In genomic region chr2:71156531-71156930, GRCh38 we compare ENCODE assay signal across 14 cellular contexts. TPM values are rescaled to one million over a fixed set of nuclear protein-coding genes. Genes with fewer than 3 reads are reported as not detected.
DNase-seq lines count a peak whose midpoint lies in the region; ATAC-seq and TF ChIP-seq lines count a peak whose summit lies in the region.
"Had no signal": no experiment of that assay in that cellular context is flagged by ENCODE, and none has a peak within 500 bp of the region (broad histone marks: within the 10 kb centered on the region; RNA-seq: fewer than 3 reads in every experiment).

No MANE protein-coding gene starts in this region.

- H3K27me3 ChIP-seq in foreskin keratinocyte (peaks cover 7% of the 10 kb centered on the region), Caco-2 (replicated peaks; ENCODE audit: control insufficient read depth, insufficient read depth, low read length) (no peaks in the 10 kb centered on the region), gastrocnemius medialis (no peaks in the 10 kb centered on the region)

- H3K9me3 ChIP-seq in Caco-2 (no peaks in the 10 kb centered on the region), gastrocnemius medialis (no peaks in the 10 kb centered on the region)
- H3K9me3 ChIP-seq: psoas muscle had no signal

- no peaks in the 10 kb centered on the region for H3K4me1 ChIP-seq in foreskin keratinocyte
- peaks cover 10% of the 10 kb centered on the region; the same call in 1 of the 2 replicates for H3K4me1 ChIP-seq in Caco-2
- H3K4me1 ChIP-seq in gastrocnemius medialis: peaks cover 5% of the 10 kb centered on the region in 2 donors
- H3K4me1 ChIP-seq: psoas muscle had no signal

- no peak for TF ChIP-seq POLR2A in gastrocnemius medialis (IDR thresholded peaks at IDR 0.05)

- POLR2A ChIA-PET in Caco-2 (lab: Charles Lee): interaction anchor here (0.5 kb wide), 1 partner anchor 88 kb away, joined by 4 read pairs; the partner anchor contains the start of gene NAGK

- CTCF ChIA-PET in Caco-2 (lab: Charles Lee): interaction anchor here (1.1 to 1.5 kb wide), 3 partner anchors 34 to 133 kb away, joined by 3 to 4 read pairs (median 3); no protein-coding TSS in a partner anchor

- H3K36me3 Mint-ChIP-seq in Caco-2 (ENCODE audit: insufficient read depth, unreplicated experiment): no peaks in the 10 kb centered on the region
- H3K36me3 Mint-ChIP-seq: CD4-positive, alpha-beta memory T cell had no signal

- H3K9me3 Mint-ChIP-seq in Caco-2 (ENCODE audit: unreplicated experiment): no peaks in the 10 kb centered on the region
- H3K9me3 Mint-ChIP-seq: CD4-positive, alpha-beta memory T cell had no signal

- H3K27ac ChIP-seq in foreskin keratinocyte (no peak overlapping the region), gastrocnemius medialis (no peak overlapping the region)
- H3K27ac ChIP-seq: psoas muscle had no signal

- TF ChIP-seq CTCF in AG09309 (IDR thresholded peaks at IDR 0.05; ENCODE audit: control insufficient read depth, insufficient read depth, low read depth, low read length, missing control alignments) (no peak), foreskin keratinocyte (conservative IDR thresholded peaks at IDR 0.05) (no peak), Caco-2 (IDR thresholded peaks at IDR 0.05; ENCODE audit: insufficient read depth in 1 of 2, low read depth in 1 of 2, low read length in 1 of 2, severe bottlenecking in 1 of 2, unreplicated experiment in 1 of 2) (no peak), gastrocnemius medialis (IDR thresholded peaks at IDR 0.05 in 4 of 5, conservative IDR thresholded peaks at IDR 0.05 in 1 of 5) (no peak)

- H3K36me3 ChIP-seq in Caco-2 (ENCODE audit: control insufficient read depth, insufficient read depth, low read length) (no peaks in the 10 kb centered on the region), gastrocnemius medialis (no peaks in the 10 kb centered on the region)

- peaks cover 15% of the 10 kb centered on the region for H3K4me1 Mint-ChIP-seq in Caco-2 (ENCODE audit: low read depth, unreplicated experiment)

- no peak overlapping the region for H3K4me3 Mint-ChIP-seq in Caco-2 (ENCODE audit: unreplicated experiment)

- no peak overlapping the region for H3K27ac Mint-ChIP-seq in Caco-2 (ENCODE audit: unreplicated experiment)
- H3K27ac Mint-ChIP-seq: CD4-positive, alpha-beta memory T cell had no signal

- intact Hi-C loops in Caco-2 (cut with micrococcal nuclease; ENCODE audit: unreplicated experiment) (no loop called here), gastrocnemius medialis (cut with DNase I; ENCODE audit: low total_unique reads) (loop anchor here (10.0 kb wide), 1 partner anchor 358 kb away; no protein-coding TSS in a partner anchor)

- DNase-seq in AG09309 (ENCODE audit: low read depth) (peak; percentile 4), LHCN-M2 (ENCODE audit: low read depth) (peak; percentile 29), NCI-H82 (lab: John Stamatoyannopoulos, UW) (peak; percentile 96), foreskin keratinocyte (peak in 1 of 2 donors; percentile 26), middle frontal gyrus (ENCODE audit: extremely low spot score, low spot score) (no peak), Caco-2 (no peak), gastrocnemius medialis (no peak), AG08395 (ENCODE audit: low spot score) (no peak)
- DNase-seq: activated gamma-delta T cell treated with Interleukin-2 at 50 U/mL for 16 hours; CD4-positive, alpha-beta memory T cell; effector CD4-positive, alpha-beta T cell; islet precursor cell; psoas muscle; T1000 had no signal

- ATAC-seq in foreskin keratinocyte: peak; percentile 57
- no peak for ATAC-seq in gastrocnemius medialis

- in situ Hi-C loops in gastrocnemius medialis (cut with MboI; ENCODE audit: low sequenced_read_pairs in 4 of 4): no loop called here

- no TSS peak for BruUV-seq in Caco-2 (replicated peaks; lab: Mats Ljungman, UMichigan)

- peaks cover 3% of the 10 kb centered on the region for H3K27me3 Mint-ChIP-seq in Caco-2 (ENCODE audit: insufficient read depth, unreplicated experiment)

- H3K4me3 ChIP-seq in AG09309 (ENCODE audit: control insufficient read depth, low read depth, low read length) (peak overlapping the region; percentile 30; the same call in 1 of the 2 replicates), Caco-2 (ENCODE audit: low read depth, low read length) (no peak overlapping the region), gastrocnemius medialis (no peak overlapping the region)

RNA-seq across cellular contexts. Expression of gene MPHOSPH10, which starts 26.1 kb away (rescaled TPM):
- 25.1 and 28.9 TPM in 2 replicates for total RNA-seq in LHCN-M2 (2014; rRNA removed)
- 8.5 TPM for polyA plus RNA-seq in LHCN-M2 (2012)
- total RNA-seq in foreskin keratinocyte: 23.1 and 25.3 TPM in 2 replicates
- 14.4 and 18.2 TPM in 2 replicates for polyA plus RNA-seq in foreskin keratinocyte
- total RNA-seq in Caco-2 (2022): 53.2 and 57.8 TPM in 2 replicates
- 10 to 100 TPM; 27.8 to 49.1 (median 32.8) TPM for total RNA-seq in gastrocnemius medialis

RNA-seq across cellular contexts. Expression of gene MCEE, which starts 26.5 kb away (rescaled TPM):
- total RNA-seq in LHCN-M2 (2014; rRNA removed) (6.2 and 10.6 TPM in 2 replicates), foreskin keratinocyte (7.3 and 8.5 TPM in 2 replicates), Caco-2 (2022) (13.7 and 15.6 TPM in 2 replicates), gastrocnemius medialis (10 to 100 TPM in 3 of 4 donors, 1 to 10 TPM in 1; 10.0 to 20.2 (median 13.1) TPM)
- polyA plus RNA-seq in LHCN-M2 (2012): 6.7 TPM
- 6.9 and 7.7 TPM in 2 replicates for polyA plus RNA-seq in foreskin keratinocyte

Comparison
In these comparisons a context has a peak if more than half of its experiments do, and no peak if none do; other contexts are left out.
1. DNase-seq: peak in AG09309 (single experiment), LHCN-M2 (single experiment) and NCI-H82 (single experiment); none in middle frontal gyrus (single experiment), Caco-2 (0 of 2), gastrocnemius medialis (0 of 2) and AG08395 (single experiment).